Comparison of ENCODE assay signal across 21 cellular contexts in genomic region chr10:87518937-87519336, GRCh38.
"Had no signal": no experiment of that assay in that cellular context is flagged by ENCODE, and none has a peak within 500 bp of the region (broad histone marks: within the 10 kb centered on the region; RNA-seq: fewer than 3 reads in every experiment).

No MANE protein-coding gene starts in this region.

- ATAC-seq: Panc1, PC-3 had no signal

- H3K9me3 ChIP-seq: SK-N-SH had no signal

- H3K9ac ChIP-seq: KMS-11, SK-N-SH had no signal

- H3K27ac ChIP-seq: KMS-11, RWPE1 had no signal

- DNase-seq: Kasumi-1, MV-4-11, NCI-H1048, NCI-H1105 treated with DMSO at 0.1 percent for 48 hours, NCI-H1417 treated with DMSO at 0.1 percent for 48 hours, NCI-H146, NCI-H1694 treated with DMSO at 0.1 percent for 48 hours, NCI-H1930, NCI-H2081, NCI-H2107, NCI-H2227 treated with DMSO at 0.1 percent for 48 hours, NCI-H524, NCI-H526 treated with DMSO at 0.1 percent for 48 hours, NCI-H748 treated with DMSO at 0.1 percent for 48 hours, PC-3, SHP77, SK-N-SH, SW 1271 had no signal

- H3K4me2 ChIP-seq: KMS-11, SK-N-SH had no signal
